In the genomic region with DNA sequence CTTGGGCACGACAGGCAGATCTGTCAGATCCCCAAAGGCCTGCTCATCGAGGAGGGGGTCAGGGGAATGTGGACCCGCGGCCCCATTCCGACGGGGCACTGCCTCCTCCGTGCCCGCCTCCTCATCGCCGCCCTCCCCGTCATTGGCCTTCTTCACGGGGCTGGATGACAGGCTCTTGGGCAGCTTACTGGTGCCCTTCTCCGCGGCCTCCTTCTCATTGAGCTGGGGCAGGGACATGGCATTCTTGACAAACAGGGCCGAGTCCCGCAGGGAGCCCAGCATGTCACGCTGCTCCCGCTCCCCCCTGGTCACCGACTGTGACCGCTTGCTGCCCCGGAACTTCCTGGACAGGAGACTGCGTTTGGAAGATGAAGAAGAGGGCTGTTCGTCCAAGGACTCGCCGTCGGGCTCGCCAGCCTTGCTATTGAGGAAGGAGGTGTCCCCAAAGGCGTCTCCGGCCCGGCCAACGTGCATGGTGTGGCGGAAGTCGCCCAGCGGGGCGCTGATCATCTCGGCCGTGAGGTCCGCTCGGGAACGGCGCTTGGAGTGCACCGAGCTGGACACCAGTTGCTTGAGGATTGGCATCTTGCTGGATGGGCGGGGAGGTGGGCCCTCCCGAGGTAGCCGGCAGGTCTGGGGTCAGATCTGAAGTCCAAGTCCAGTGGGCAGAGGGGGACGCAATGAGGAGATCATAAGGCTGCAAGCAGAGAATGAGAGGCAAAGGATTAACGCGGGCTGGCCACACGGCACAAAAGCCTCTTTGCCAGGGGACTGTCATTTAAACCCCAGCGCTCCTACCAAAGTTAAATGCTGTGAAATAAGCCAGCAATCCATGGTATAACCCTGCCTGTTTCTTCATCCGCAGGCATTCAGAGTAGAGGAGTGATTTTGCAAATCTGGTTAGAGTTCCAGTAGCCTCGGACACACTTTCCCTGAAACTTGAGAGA, we compare ENCODE assay signal across 1 cellular context.
TF ChIP-seq lines count a peak whose summit lies in the region.

No MANE protein-coding gene starts in this region.

TF ChIP-seq in HepG2, 621 proteins besides CTCF, POLR2A, EP300 and RAD21:
- no peak for TF ChIP-seq THAP11 (CRISPR knock-in tag; IDR thresholded peaks at IDR 0.05)
- peak; percentile 61 for TF ChIP-seq AGO2 (optimal IDR thresholded peaks at IDR 0.05; ENCODE audit: low read depth, low read length)
- TF ChIP-seq ZBTB38 (CRISPR knock-in tag; IDR thresholded peaks at IDR 0.05) = 0 out of 2 replicates have a peak, but pooled peaks have one; percentile 19
